29 cellular contexts compared by ENCODE assay signal in genomic region chr22:36858156-36858555, GRCh38. TPM values are rescaled to one million over a fixed set of nuclear protein-coding genes. Genes with fewer than 3 reads are reported as not detected.
"Had no signal": no experiment of that assay in that cellular context is flagged by ENCODE, and none has a peak within 500 bp of the region (broad histone marks: within the 10 kb centered on the region; RNA-seq: fewer than 3 reads in every experiment).

No MANE protein-coding gene starts in this region.

- H3K27me3 ChIP-seq: ascending aorta, vagina had no signal

- H3K4me3 ChIP-seq: ascending aorta, cardiac muscle cell, coronary artery, gastroesophageal sphincter, neural progenitor cell, thoracic aorta, vagina had no signal

- H3K4me2 ChIP-seq: neural progenitor cell had no signal

- H3K4me1 ChIP-seq: neural progenitor cell had no signal

- DNase-seq: activated CD4-positive, alpha-beta T cell treated with anti-CD3 and anti-CD28 coated beads, Interleukin-2, amount 50 U/mL, for 1 hour; activated naive CD4-positive, alpha-beta T cell treated with anti-CD3 and anti-CD28 coated beads, Interleukin-2, amount 10 ng/mL, durations not matched to agents 7 days and 5 days; activated naive CD8-positive, alpha-beta T cell treated with anti-CD3 and anti-CD28 coated beads, Interleukin-2, amount 10 ng/mL, durations not matched to agents 7 days and 5 days; activated T-cell treated with anti-CD3 and anti-CD28 coated beads for 4 hours; activated T-cell treated with anti-CD3 and anti-CD28 coated beads, Interleukin-2, amount 50 U/mL, for 72 hours; hippocampal formation; immature natural killer cell; kidney; left colon; naive B cell; right cardiac atrium; stimulated activated CD4-positive, alpha-beta T cell treated with anti-CD3 and anti-CD28 coated beads, Interleukin-2, amount 100 ng/mL, for 48 hours; T-helper 9 cell; WERI-Rb-1 had no signal

- H3K9me3 ChIP-seq: ascending aorta, gastroesophageal sphincter, thoracic aorta, vagina had no signal

- H3K36me3 ChIP-seq: ascending aorta, cardiac muscle cell, gastroesophageal sphincter, neural progenitor cell, thoracic aorta, vagina, WERI-Rb-1 had no signal

- H3K27ac ChIP-seq: ascending aorta, cardiac muscle cell, coronary artery, gastroesophageal sphincter, neural progenitor cell, thoracic aorta, vagina, WERI-Rb-1 had no signal

RNA-seq across cellular contexts. Expression of gene NCF4, which starts 2.6 kb away (rescaled TPM):
- total RNA-seq: cardiac muscle cell, endothelial cell of umbilical vein, fibroblast of lung, fibroblast of villous mesenchyme, mesothelial cell of epicardium had no signal
- polyA plus RNA-seq: cardiac muscle cell, fibroblast of lung had no signal

RNA-seq across cellular contexts. Expression of gene PVALB, which starts 41.3 kb away (rescaled TPM):
- total RNA-seq: activated naive CD8-positive, alpha-beta T cell treated with anti-CD3 and anti-CD28 coated beads, Interleukin-2, amount 10 ng/mL, durations not matched to agents 7 days and 5 days; activated T-cell treated with anti-CD3 and anti-CD28 coated beads, Interleukin-2, amount 50 U/mL, for 72 hours; ascending aorta; cardiac muscle cell; endothelial cell of umbilical vein; fibroblast of lung; fibroblast of villous mesenchyme; gastroesophageal sphincter; left colon; mesothelial cell of epicardium; omental fat pad; right cardiac atrium; subcutaneous adipose tissue; T-helper 1 cell treated with Interleukin-12 subunit alpha and Interleukin-12 subunit beta and Interleukin-4 antibody, amounts not matched to agents 30 ng/mL and 1 ng/mL, for 36 hours; thoracic aorta; vagina had no signal
- polyA plus RNA-seq: cardiac muscle cell, endothelial cell of umbilical vein, esophagus, fibroblast of lung, immature natural killer cell, right cardiac atrium had no signal

RNA-seq across cellular contexts. Expression of gene CSF2RB, which starts 55.3 kb away (rescaled TPM):
- total RNA-seq: fibroblast of lung had no signal
- polyA plus RNA-seq: cardiac muscle cell, fibroblast of lung had no signal
